ENCODE assay signal across 1 cellular context in genomic region chr19:52139291-52140076, GRCh38.
TF ChIP-seq lines count a peak whose summit lies in the region.

Gene ZNF616 (minus strand): TSS chr19:52139938. CDS start chr19:52130512, 9,426 bp downstream.

TF ChIP-seq in HEK293, 187 proteins besides CTCF, POLR2A, EP300 and RAD21 (continued from another document and continues in another):
- TF ChIP-seq ZNF280D (tag by site-specific recombination; IDR thresholded peaks at IDR 0.05) (no peak), ZNF184 (tag by site-specific recombination; IDR thresholded peaks at IDR 0.05) (no peak), ZNF510 (tag by site-specific recombination; IDR thresholded peaks at IDR 0.05; ENCODE audit: insufficient replicate concordance) (no peak), PBX3 (CRISPR knock-in tag; IDR thresholded peaks at IDR 0.05) (peak; percentile 77), PRDM1 (tag by site-specific recombination; IDR thresholded peaks at IDR 0.05) (peak; percentile 48; the same call in 1 of the 2 replicates), SCRT2 (tag by site-specific recombination; IDR thresholded peaks at IDR 0.05) (peak; percentile 93), ZNF2 (tag by site-specific recombination; IDR thresholded peaks at IDR 0.05) (0 out of 2 replicates have a peak, but pooled peaks have one; percentile 8), REPIN1 (tag by site-specific recombination; IDR thresholded peaks at IDR 0.05; ENCODE audit: low read depth) (no peak), ZNF391 (tag by site-specific recombination; IDR thresholded peaks at IDR 0.05; ENCODE audit: borderline replicate concordance, low read depth) (0 out of 2 replicates have a peak, but pooled peaks have one; percentile 22), ZNF341 (tag by site-specific recombination; IDR thresholded peaks at IDR 0.05; ENCODE audit: low read depth) (peak; percentile 90), KLF9 (tag by site-specific recombination; IDR thresholded peaks at IDR 0.05; ENCODE audit: low read depth) (peak; percentile 94), GLIS2 (tag by site-specific recombination; IDR thresholded peaks at IDR 0.05) (peak; percentile 86), ZNF133 (tag by site-specific recombination; IDR thresholded peaks at IDR 0.05) (peak; percentile 72), KLF16 (tag by site-specific recombination; IDR thresholded peaks at IDR 0.05) (peak; percentile 73), ZNF654 (tag by site-specific recombination; IDR thresholded peaks at IDR 0.05; ENCODE audit: low read depth) (peak; percentile 82), ZEB2 (tag by site-specific recombination; IDR thresholded peaks at IDR 0.05) (no peak; the same call in 1 of the 2 replicates), SP3 (tag by site-specific recombination; IDR thresholded peaks at IDR 0.05) (peak; percentile 88), ZNF362 (tag by site-specific recombination; IDR thresholded peaks at IDR 0.05) (peak; percentile 82), IKZF3 (tag by site-specific recombination; IDR thresholded peaks at IDR 0.05) (peak; percentile 83), TRIM28 (IDR thresholded peaks at IDR 0.05; ENCODE audit: borderline replicate concordance, low read length) (no peak; the same call in 1 of the 2 replicates), ZNF488 (tag by site-specific recombination; IDR thresholded peaks at IDR 0.05) (no peak), ZBTB49 (tag by site-specific recombination; IDR thresholded peaks at IDR 0.05; ENCODE audit: low read depth) (no peak), ZNF37A (tag by site-specific recombination; IDR thresholded peaks at IDR 0.05) (no peak), SP2 (tag by site-specific recombination; IDR thresholded peaks at IDR 0.05) (peak; percentile 93), ZNF292 (tag by site-specific recombination; IDR thresholded peaks at IDR 0.05; ENCODE audit: borderline replicate concordance, low read depth) (no peak), OSR2 (tag by site-specific recombination; IDR thresholded peaks at IDR 0.05) (peak; percentile 53; the same call in 1 of the 2 replicates), OVOL3 (tag by site-specific recombination; IDR thresholded peaks at IDR 0.05) (no peak), ZFP69B (tag by site-specific recombination; IDR thresholded peaks at IDR 0.05) (0 out of 2 replicates have a peak, but pooled peaks have one; percentile 15), ZNF366 (tag by site-specific recombination; conservative IDR thresholded peaks at IDR 0.05) (peak; percentile 25; the same call in 1 of the 2 replicates), EGR2 (tag by site-specific recombination; IDR thresholded peaks at IDR 0.05; ENCODE audit: low read depth) (no peak), ZNF423 (tag by site-specific recombination; IDR thresholded peaks at IDR 0.05) (peak; percentile 49; the same call in 1 of the 2 replicates), ZNF114 (tag by site-specific recombination; IDR thresholded peaks at IDR 0.05) (no peak), ZNF16 (tag by site-specific recombination; IDR thresholded peaks at IDR 0.05; ENCODE audit: low read depth) (no peak), ZNF324 (tag by site-specific recombination; IDR thresholded peaks at IDR 0.05) (0 out of 2 replicates have a peak, but pooled peaks have one; percentile 48), ZSCAN18 (tag by site-specific recombination; IDR thresholded peaks at IDR 0.05) (no peak), ZNF621 (tag by site-specific recombination; IDR thresholded peaks at IDR 0.05) (no peak), ZNF10 (tag by site-specific recombination; IDR thresholded peaks at IDR 0.05) (peak; percentile 71), ZBTB17 (tag by site-specific recombination; IDR thresholded peaks at IDR 0.05) (peak; percentile 92), BCL11A (tag by site-specific recombination; IDR thresholded peaks at IDR 0.05; ENCODE audit: low read depth) (peak; percentile 58; the same call in 1 of the 2 replicates), SCRT1 (tag by site-specific recombination; IDR thresholded peaks at IDR 0.05; ENCODE audit: borderline replicate concordance) (peak; percentile 71; the same call in 1 of the 2 replicates), ZIC2 (tag by site-specific recombination; IDR thresholded peaks at IDR 0.05) (peak; percentile 33; the same call in 1 of the 2 replicates), ZNF501 (tag by site-specific recombination; IDR thresholded peaks at IDR 0.05) (peak; percentile 17; the same call in 1 of the 2 replicates), ZBTB21 (tag by site-specific recombination; IDR thresholded peaks at IDR 0.05) (0 out of 2 replicates have a peak, but pooled peaks have one; percentile 9), ZNF571 (tag by site-specific recombination; IDR thresholded peaks at IDR 0.05) (no peak), ZNF843 (tag by site-specific recombination; IDR thresholded peaks at IDR 0.05) (0 out of 2 replicates have a peak, but pooled peaks have one; percentile 7), ZNF600 (tag by site-specific recombination; IDR thresholded peaks at IDR 0.05) (0 out of 2 replicates have a peak, but pooled peaks have one; percentile 30), ZNF549 (tag by site-specific recombination; IDR thresholded peaks at IDR 0.05) (peak; percentile 62; the same call in 1 of the 2 replicates), ZNF785 (tag by site-specific recombination; IDR thresholded peaks at IDR 0.05) (no peak), ZBTB20 (tag by site-specific recombination; IDR thresholded peaks at IDR 0.05) (0 out of 2 replicates have a peak, but pooled peaks have one; percentile 7), ZXDB (tag by site-specific recombination; IDR thresholded peaks at IDR 0.05) (peak; percentile 88), ZSCAN30 (tag by site-specific recombination; IDR thresholded peaks at IDR 0.05) (0 out of 2 replicates have a peak, but pooled peaks have one; percentile 39), SP7 (tag by site-specific recombination; IDR thresholded peaks at IDR 0.05) (peak; percentile 57), ZNF792 (tag by site-specific recombination; IDR thresholded peaks at IDR 0.05) (no peak)
- TF ChIP-seq, protein P1, sequence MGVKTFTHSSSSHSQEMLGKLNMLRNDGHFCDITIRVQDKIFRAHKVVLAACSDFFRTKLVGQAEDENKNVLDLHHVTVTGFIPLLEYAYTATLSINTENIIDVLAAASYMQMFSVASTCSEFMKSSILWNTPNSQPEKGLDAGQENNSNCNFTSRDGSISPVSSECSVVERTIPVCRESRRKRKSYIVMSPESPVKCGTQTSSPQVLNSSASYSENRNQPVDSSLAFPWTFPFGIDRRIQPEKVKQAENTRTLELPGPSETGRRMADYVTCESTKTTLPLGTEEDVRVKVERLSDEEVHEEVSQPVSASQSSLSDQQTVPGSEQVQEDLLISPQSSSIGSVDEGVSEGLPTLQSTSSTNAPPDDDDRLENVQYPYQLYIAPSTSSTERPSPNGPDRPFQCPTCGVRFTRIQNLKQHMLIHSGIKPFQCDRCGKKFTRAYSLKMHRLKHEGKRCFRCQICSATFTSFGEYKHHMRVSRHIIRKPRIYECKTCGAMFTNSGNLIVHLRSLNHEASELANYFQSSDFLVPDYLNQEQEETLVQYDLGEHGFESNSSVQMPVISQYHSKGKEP (tag by site-specific recombination; IDR thresholded peaks at IDR 0.05) = no peak
- TF ChIP-seq, protein P2, sequence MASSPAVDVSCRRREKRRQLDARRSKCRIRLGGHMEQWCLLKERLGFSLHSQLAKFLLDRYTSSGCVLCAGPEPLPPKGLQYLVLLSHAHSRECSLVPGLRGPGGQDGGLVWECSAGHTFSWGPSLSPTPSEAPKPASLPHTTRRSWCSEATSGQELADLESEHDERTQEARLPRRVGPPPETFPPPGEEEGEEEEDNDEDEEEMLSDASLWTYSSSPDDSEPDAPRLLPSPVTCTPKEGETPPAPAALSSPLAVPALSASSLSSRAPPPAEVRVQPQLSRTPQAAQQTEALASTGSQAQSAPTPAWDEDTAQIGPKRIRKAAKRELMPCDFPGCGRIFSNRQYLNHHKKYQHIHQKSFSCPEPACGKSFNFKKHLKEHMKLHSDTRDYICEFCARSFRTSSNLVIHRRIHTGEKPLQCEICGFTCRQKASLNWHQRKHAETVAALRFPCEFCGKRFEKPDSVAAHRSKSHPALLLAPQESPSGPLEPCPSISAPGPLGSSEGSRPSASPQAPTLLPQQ (tag by site-specific recombination; IDR thresholded peaks at IDR 0.05) = 0 out of 2 replicates have a peak, but pooled peaks have one; percentile 40
- TF ChIP-seq, protein P3, sequence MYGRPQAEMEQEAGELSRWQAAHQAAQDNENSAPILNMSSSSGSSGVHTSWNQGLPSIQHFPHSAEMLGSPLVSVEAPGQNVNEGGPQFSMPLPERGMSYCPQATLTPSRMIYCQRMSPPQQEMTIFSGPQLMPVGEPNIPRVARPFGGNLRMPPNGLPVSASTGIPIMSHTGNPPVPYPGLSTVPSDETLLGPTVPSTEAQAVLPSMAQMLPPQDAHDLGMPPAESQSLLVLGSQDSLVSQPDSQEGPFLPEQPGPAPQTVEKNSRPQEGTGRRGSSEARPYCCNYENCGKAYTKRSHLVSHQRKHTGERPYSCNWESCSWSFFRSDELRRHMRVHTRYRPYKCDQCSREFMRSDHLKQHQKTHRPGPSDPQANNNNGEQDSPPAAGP (tag by site-specific recombination; IDR thresholded peaks at IDR 0.05) = no peak
